1 cellular context compared by ENCODE assay signal in genomic region chr10:124476043-124476725, GRCh38.
TF ChIP-seq lines count a peak whose summit lies in the region.

No MANE protein-coding gene starts in this region.

TF ChIP-seq in HepG2, 621 proteins besides CTCF, POLR2A, EP300 and RAD21 (continued from another document and continues in another):
- TF ChIP-seq IKZF1 (IDR thresholded peaks at IDR 0.05) (no peak), MXI1 (IDR thresholded peaks at IDR 0.05; ENCODE audit: borderline replicate concordance, low read depth, low read length) (no peak), RXRA (CRISPR knock-in tag; IDR thresholded peaks at IDR 0.05) (peak; percentile 91), HNF4G (IDR thresholded peaks at IDR 0.05; ENCODE audit: borderline replicate concordance, low read depth, low read length) (peak; percentile 55), HNF4G (CRISPR knock-in tag; IDR thresholded peaks at IDR 0.05; ENCODE audit: borderline replicate concordance, low read depth) (peak; percentile 66; the same call in 1 of the 2 replicates), TEAD3 (CRISPR knock-in tag; optimal IDR thresholded peaks at IDR 0.05; ENCODE audit: borderline replicate concordance) (peak; percentile 43), BRD4 (CRISPR knock-in tag; IDR thresholded peaks at IDR 0.05) (no peak), AGO2 (optimal IDR thresholded peaks at IDR 0.05; ENCODE audit: low read depth, low read length) (peak; percentile 40), ZNF749 (CRISPR knock-in tag; IDR thresholded peaks at IDR 0.05; ENCODE audit: borderline replicate concordance) (no peak), HNF4A (CRISPR knock-in tag; IDR thresholded peaks at IDR 0.05) (peak; percentile 94), THYN1 (CRISPR knock-in tag; IDR thresholded peaks at IDR 0.05; ENCODE audit: borderline replicate concordance, low read depth) (no peak), PAX8 (CRISPR knock-in tag; IDR thresholded peaks at IDR 0.05; ENCODE audit: borderline replicate concordance) (no peak), GPN1 (CRISPR knock-in tag; IDR thresholded peaks at IDR 0.05; ENCODE audit: borderline replicate concordance) (no peak), ZNF790 (CRISPR knock-in tag; IDR thresholded peaks at IDR 0.05; ENCODE audit: borderline replicate concordance) (no peak), ZNF350 (CRISPR knock-in tag; IDR thresholded peaks at IDR 0.05; ENCODE audit: borderline replicate concordance, low read depth) (0 out of 2 replicates have a peak, but pooled peaks have one; percentile 29), CREM (IDR thresholded peaks at IDR 0.05) (peak; percentile 74), CREM (CRISPR knock-in tag; IDR thresholded peaks at IDR 0.05) (no peak), MXD4 (CRISPR knock-in tag; IDR thresholded peaks at IDR 0.05) (no peak), HDAC2 (CRISPR knock-in tag; IDR thresholded peaks at IDR 0.05) (peak; percentile 45; the same call in 1 of the 2 replicates), LCORL (IDR thresholded peaks at IDR 0.05) (no peak), LCORL (CRISPR knock-in tag; IDR thresholded peaks at IDR 0.05) (peak; percentile 87), CREBL2 (CRISPR knock-in tag; IDR thresholded peaks at IDR 0.05; ENCODE audit: borderline replicate concordance) (peak; percentile 38; the same call in 1 of the 2 replicates), FOXA3 (CRISPR knock-in tag; IDR thresholded peaks at IDR 0.05) (peak; percentile 63; the same call in 1 of the 2 replicates), PATZ1 (CRISPR knock-in tag; IDR thresholded peaks at IDR 0.05) (peak; percentile 76), ZFY (CRISPR knock-in tag; IDR thresholded peaks at IDR 0.05) (peak; percentile 50; the same call in 1 of the 2 replicates), FOXP4 (CRISPR knock-in tag; IDR thresholded peaks at IDR 0.05) (0 out of 2 replicates have a peak, but pooled peaks have one; percentile 46), THAP9 (CRISPR knock-in tag; IDR thresholded peaks at IDR 0.05; ENCODE audit: borderline replicate concordance) (no peak), GATAD2A (CRISPR knock-in tag; IDR thresholded peaks at IDR 0.05) (peak; percentile 73; the same call in 1 of the 2 replicates), ZNF703 (CRISPR knock-in tag; IDR thresholded peaks at IDR 0.05; ENCODE audit: borderline replicate concordance) (no peak), UBTF (CRISPR knock-in tag; IDR thresholded peaks at IDR 0.05) (no peak; the same call in 1 of the 2 replicates), DNMT1 (CRISPR knock-in tag; IDR thresholded peaks at IDR 0.05) (no peak), MAFK (conservative IDR thresholded peaks at IDR 0.05 in 1 of 2, IDR thresholded peaks at IDR 0.05 in 1 of 2; ENCODE audit: low read length in 2 of 2) (no peak), MED8 (CRISPR knock-in tag; IDR thresholded peaks at IDR 0.05; ENCODE audit: insufficient replicate concordance) (peak; percentile 22), ZKSCAN8 (CRISPR knock-in tag; IDR thresholded peaks at IDR 0.05; ENCODE audit: borderline replicate concordance) (no peak), BCL6 (CRISPR knock-in tag; IDR thresholded peaks at IDR 0.05) (peak; percentile 82), NFYC (CRISPR knock-in tag; IDR thresholded peaks at IDR 0.05) (no peak), ZSCAN31 (CRISPR knock-in tag; IDR thresholded peaks at IDR 0.05; ENCODE audit: low read depth) (peak; percentile 50; the same call in 1 of the 2 replicates)
- TF ChIP-seq, protein P1, sequence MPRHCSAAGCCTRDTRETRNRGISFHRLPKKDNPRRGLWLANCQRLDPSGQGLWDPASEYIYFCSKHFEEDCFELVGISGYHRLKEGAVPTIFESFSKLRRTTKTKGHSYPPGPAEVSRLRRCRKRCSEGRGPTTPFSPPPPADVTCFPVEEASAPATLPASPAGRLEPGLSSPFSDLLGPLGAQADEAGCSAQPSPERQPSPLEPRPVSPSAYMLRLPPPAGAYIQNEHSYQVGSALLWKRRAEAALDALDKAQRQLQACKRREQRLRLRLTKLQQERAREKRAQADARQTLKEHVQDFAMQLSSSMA (CRISPR knock-in tag; IDR thresholded peaks at IDR 0.05) = peak; percentile 54; the same call in 1 of the 2 replicates
- TF ChIP-seq, protein P2, sequence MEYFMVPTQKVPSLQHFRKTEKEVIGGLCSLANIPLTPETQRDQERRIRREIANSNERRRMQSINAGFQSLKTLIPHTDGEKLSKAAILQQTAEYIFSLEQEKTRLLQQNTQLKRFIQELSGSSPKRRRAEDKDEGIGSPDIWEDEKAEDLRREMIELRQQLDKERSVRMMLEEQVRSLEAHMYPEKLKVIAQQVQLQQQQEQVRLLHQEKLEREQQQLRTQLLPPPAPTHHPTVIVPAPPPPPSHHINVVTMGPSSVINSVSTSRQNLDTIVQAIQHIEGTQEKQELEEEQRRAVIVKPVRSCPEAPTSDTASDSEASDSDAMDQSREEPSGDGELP (IDR thresholded peaks at IDR 0.05; ENCODE audit: borderline replicate concordance, low read depth) = peak; percentile 96
- TF ChIP-seq, protein P3, sequence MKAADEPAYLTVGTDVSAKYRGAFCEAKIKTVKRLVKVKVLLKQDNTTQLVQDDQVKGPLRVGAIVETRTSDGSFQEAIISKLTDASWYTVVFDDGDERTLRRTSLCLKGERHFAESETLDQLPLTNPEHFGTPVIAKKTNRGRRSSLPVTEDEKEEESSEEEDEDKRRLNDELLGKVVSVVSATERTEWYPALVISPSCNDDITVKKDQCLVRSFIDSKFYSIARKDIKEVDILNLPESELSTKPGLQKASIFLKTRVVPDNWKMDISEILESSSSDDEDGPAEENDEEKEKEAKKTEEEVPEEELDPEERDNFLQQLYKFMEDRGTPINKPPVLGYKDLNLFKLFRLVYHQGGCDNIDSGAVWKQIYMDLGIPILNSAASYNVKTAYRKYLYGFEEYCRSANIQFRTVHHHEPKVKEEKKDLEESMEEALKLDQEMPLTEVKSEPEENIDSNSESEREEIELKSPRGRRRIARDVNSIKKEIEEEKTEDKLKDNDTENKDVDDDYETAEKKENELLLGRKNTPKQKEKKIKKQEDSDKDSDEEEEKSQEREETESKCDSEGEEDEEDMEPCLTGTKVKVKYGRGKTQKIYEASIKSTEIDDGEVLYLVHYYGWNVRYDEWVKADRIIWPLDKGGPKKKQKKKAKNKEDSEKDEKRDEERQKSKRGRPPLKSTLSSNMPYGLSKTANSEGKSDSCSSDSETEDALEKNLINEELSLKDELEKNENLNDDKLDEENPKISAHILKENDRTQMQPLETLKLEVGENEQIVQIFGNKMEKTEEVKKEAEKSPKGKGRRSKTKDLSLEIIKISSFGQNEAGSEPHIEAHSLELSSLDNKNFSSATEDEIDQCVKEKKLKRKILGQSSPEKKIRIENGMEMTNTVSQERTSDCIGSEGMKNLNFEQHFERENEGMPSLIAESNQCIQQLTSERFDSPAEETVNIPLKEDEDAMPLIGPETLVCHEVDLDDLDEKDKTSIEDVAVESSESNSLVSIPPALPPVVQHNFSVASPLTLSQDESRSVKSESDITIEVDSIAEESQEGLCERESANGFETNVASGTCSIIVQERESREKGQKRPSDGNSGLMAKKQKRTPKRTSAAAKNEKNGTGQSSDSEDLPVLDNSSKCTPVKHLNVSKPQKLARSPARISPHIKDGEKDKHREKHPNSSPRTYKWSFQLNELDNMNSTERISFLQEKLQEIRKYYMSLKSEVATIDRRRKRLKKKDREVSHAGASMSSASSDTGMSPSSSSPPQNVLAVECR (CRISPR knock-in tag; IDR thresholded peaks at IDR 0.05; ENCODE audit: borderline replicate concordance) = peak; percentile 66
- TF ChIP-seq, protein P4, sequence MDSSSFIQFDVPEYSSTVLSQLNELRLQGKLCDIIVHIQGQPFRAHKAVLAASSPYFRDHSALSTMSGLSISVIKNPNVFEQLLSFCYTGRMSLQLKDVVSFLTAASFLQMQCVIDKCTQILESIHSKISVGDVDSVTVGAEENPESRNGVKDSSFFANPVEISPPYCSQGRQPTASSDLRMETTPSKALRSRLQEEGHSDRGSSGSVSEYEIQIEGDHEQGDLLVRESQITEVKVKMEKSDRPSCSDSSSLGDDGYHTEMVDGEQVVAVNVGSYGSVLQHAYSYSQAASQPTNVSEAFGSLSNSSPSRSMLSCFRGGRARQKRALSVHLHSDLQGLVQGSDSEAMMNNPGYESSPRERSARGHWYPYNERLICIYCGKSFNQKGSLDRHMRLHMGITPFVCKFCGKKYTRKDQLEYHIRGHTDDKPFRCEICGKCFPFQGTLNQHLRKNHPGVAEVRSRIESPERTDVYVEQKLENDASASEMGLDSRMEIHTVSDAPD (CRISPR knock-in tag; IDR thresholded peaks at IDR 0.05) = no peak
- TF ChIP-seq, protein P5, sequence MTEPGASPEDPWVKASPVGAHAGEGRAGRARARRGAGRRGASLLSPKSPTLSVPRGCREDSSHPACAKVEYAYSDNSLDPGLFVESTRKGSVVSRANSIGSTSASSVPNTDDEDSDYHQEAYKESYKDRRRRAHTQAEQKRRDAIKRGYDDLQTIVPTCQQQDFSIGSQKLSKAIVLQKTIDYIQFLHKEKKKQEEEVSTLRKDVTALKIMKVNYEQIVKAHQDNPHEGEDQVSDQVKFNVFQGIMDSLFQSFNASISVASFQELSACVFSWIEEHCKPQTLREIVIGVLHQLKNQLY (CRISPR knock-in tag; IDR thresholded peaks at IDR 0.05) = peak; percentile 68; the same call in 1 of the 2 replicates
